ENCODE assay signal across 9 cellular contexts in genomic region chr11:48063424-48063978, GRCh38.
DNase-seq lines count a peak whose midpoint lies in the region; ATAC-seq and TF ChIP-seq lines count a peak whose summit lies in the region.
"Had no signal": no experiment of that assay in that cellular context is flagged by ENCODE, and none has a peak within 500 bp of the region (broad histone marks: within the 10 kb centered on the region; RNA-seq: fewer than 3 reads in every experiment).

No MANE protein-coding gene starts in this region.

- no peak for ATAC-seq in memory B cell (ENCODE audit: low read depth)
- no peak for ATAC-seq in GM21825 (IDR thresholded peaks at IDR 0.05; ENCODE audit: unreplicated experiment)

- TF ChIP-seq CTCF in type B pancreatic cell (conservative IDR thresholded peaks at IDR 0.05), result no peak

- H3K27me3 Mint-ChIP-seq in activated CD4-positive, alpha-beta T cell treated with anti-CD3 and anti-CD28 coated beads, Interleukin-2, amount 10 ng/mL, durations not matched to agents 7 days and 5 days, result no peaks in the 10 kb centered on the region
- no peaks in the 10 kb centered on the region for H3K27me3 Mint-ChIP-seq in memory B cell
- no peaks in the 10 kb centered on the region for H3K27me3 Mint-ChIP-seq in type B pancreatic cell
- H3K27me3 Mint-ChIP-seq: B cell had no signal

- peaks cover 59% of the 10 kb centered on the region for H3K36me3 Mint-ChIP-seq in activated CD4-positive, alpha-beta T cell treated with anti-CD3 and anti-CD28 coated beads, Interleukin-2, amount 10 ng/mL, durations not matched to agents 7 days and 5 days (ENCODE audit: low read depth)
- H3K36me3 Mint-ChIP-seq in memory B cell (peaks cover 19% of the 10 kb centered on the region), type B pancreatic cell (no peaks in the 10 kb centered on the region)

- H3K27ac Mint-ChIP-seq in activated CD4-positive, alpha-beta T cell treated with anti-CD3 and anti-CD28 coated beads, Interleukin-2, amount 10 ng/mL, durations not matched to agents 7 days and 5 days, result peak overlapping the region; percentile 72
- H3K27ac Mint-ChIP-seq in memory B cell (peak overlapping the region; percentile 58), type B pancreatic cell (peak overlapping the region; percentile 97)
- H3K27ac Mint-ChIP-seq: B cell had no signal

- H3K9me3 Mint-ChIP-seq in activated CD4-positive, alpha-beta T cell treated with anti-CD3 and anti-CD28 coated beads, Interleukin-2, amount 10 ng/mL, durations not matched to agents 7 days and 5 days, result peaks cover 5% of the 10 kb centered on the region
- H3K9me3 Mint-ChIP-seq in memory B cell (peaks cover 5% of the 10 kb centered on the region), type B pancreatic cell (no peaks in the 10 kb centered on the region)

- CTCF ChIA-PET in activated CD4-positive, alpha-beta T cell treated with anti-CD3 and anti-CD28 coated beads, Interleukin-2, amount 10 ng/mL, durations not matched to agents 7 days and 5 days (lab: Charles Lee), result interaction anchor here (0.6 to 1.7 kb wide), 6 partner anchors 8 to 188 kb away, joined by 3 to 9 read pairs (median 4); no protein-coding TSS in a partner anchor

- POLR2A ChIA-PET in activated CD4-positive, alpha-beta T cell treated with anti-CD3 and anti-CD28 coated beads, Interleukin-2, amount 10 ng/mL, durations not matched to agents 7 days and 5 days (lab: Charles Lee), result no interaction called here

- H3K4me3 Mint-ChIP-seq in activated CD4-positive, alpha-beta T cell treated with anti-CD3 and anti-CD28 coated beads, Interleukin-2, amount 10 ng/mL, durations not matched to agents 7 days and 5 days, result no peak overlapping the region
- H3K4me3 Mint-ChIP-seq in memory B cell, result no peak overlapping the region
- peak overlapping the region; percentile 78 for H3K4me3 Mint-ChIP-seq in type B pancreatic cell
- H3K4me3 Mint-ChIP-seq: B cell had no signal

- DNase-seq in activated CD4-positive, alpha-beta T cell treated with anti-CD3 and anti-CD28 coated beads, Interleukin-2, amount 10 ng/mL, durations not matched to agents 7 days and 5 days, result no peak
- DNase-seq in activated CD4-positive, alpha-beta T cell treated with anti-CD3 and anti-CD28 coated beads for 4 hours, result no peak
- DNase-seq in brain pericyte (ENCODE audit: low read depth, low spot score) (peak; percentile 83), memory B cell (ENCODE audit: low spot score in 2 of 2) (no peak), type B pancreatic cell (ENCODE audit: extremely low spot score, unreplicated experiment) (no peak), germinal center (ENCODE audit: low spot score) (no peak), inferior parietal cortex (ENCODE audit: extremely low spot score) (no peak)

- peaks cover 71% of the 10 kb centered on the region for H3K4me1 Mint-ChIP-seq in activated CD4-positive, alpha-beta T cell treated with anti-CD3 and anti-CD28 coated beads, Interleukin-2, amount 10 ng/mL, durations not matched to agents 7 days and 5 days
- H3K4me1 Mint-ChIP-seq in memory B cell (peaks cover 31% of the 10 kb centered on the region), type B pancreatic cell (ENCODE audit: unreplicated experiment) (peaks cover 34% of the 10 kb centered on the region)
